In genomic region chr11:120816176-120816575, GRCh38 we compare ENCODE assay signal across 25 cellular contexts.
"Had no signal": no experiment of that assay in that cellular context is flagged by ENCODE, and none has a peak within 500 bp of the region (broad histone marks: within the 10 kb centered on the region; RNA-seq: fewer than 3 reads in every experiment).

No MANE protein-coding gene starts in this region.

- H3K9ac ChIP-seq: neural progenitor cell, parathyroid adenoma had no signal

- H3K36me3 ChIP-seq: neural progenitor cell, ovary, right lobe of liver, stomach, suprapubic skin, tibial artery, transverse colon, upper lobe of right lung, uterus had no signal

- DNase-seq: naive B cell; naive thymus-derived CD8-positive, alpha-beta T cell; occipital lobe; ovary; psoas muscle; right cardiac atrium; right lobe of liver; stimulated activated CD4-positive, alpha-beta T cell treated with anti-CD3 and anti-CD28 coated beads, Interleukin-15, amount 100 ng/mL, for 24 hours; stimulated activated CD4-positive, alpha-beta T cell treated with anti-CD3 and anti-CD28 coated beads, Interleukin-2, amount 100 ng/mL, for 24 hours; stimulated activated CD4-positive, alpha-beta T cell treated with anti-CD3 and anti-CD28 coated beads, Interleukin-2, amount 100 ng/mL, for 48 hours; stimulated activated CD4-positive, alpha-beta T cell treated with anti-CD3 and anti-CD28 coated beads, Interleukin-4, amount 100 ng/mL, for 24 hours; stimulated activated naive B cell treated with anti-CD40 and anti-IgM and Interleukin-4, amounts not matched to agents 10 μg/mL and 1 μg/mL and 100 μg/mL, for 72 hours; stimulated activated naive CD4-positive, alpha-beta T cell treated with Interleukin-2 at 50 U/mL for 16 hours; stomach; testis; tibial artery; transverse colon; upper lobe of right lung; uterus had no signal

- H3K27ac ChIP-seq: neural progenitor cell, ovary, parathyroid adenoma, psoas muscle, right lobe of liver, skin epidermis, stomach, suprapubic skin, testis, tibial artery, transverse colon, upper lobe of right lung, uterus had no signal

- ATAC-seq: naive thymus-derived CD8-positive, alpha-beta T cell; natural killer cell treated with Interleukin-12 subunit alpha and Interleukin-12 subunit beta and Interleukin-15 and Interleukin-18, amount 100 ng/mL, for 72 hours; psoas muscle; right lobe of liver; stimulated activated naive B cell treated with anti-CD40 and anti-IgM and Interleukin-4, amounts not matched to agents 10 μg/mL and 1 μg/mL and 100 μg/mL, for 72 hours; upper lobe of right lung had no signal

- H3K4me1 ChIP-seq: neural progenitor cell, parathyroid adenoma, psoas muscle, right lobe of liver, stomach, suprapubic skin, testis, upper lobe of right lung, uterus had no signal

- H3K27me3 ChIP-seq: neural progenitor cell, ovary, right lobe of liver, testis, upper lobe of right lung, uterus had no signal

- H3K4me3 ChIP-seq: neural progenitor cell, ovary, psoas muscle, right lobe of liver, skin epidermis, smooth muscle cell, stomach, suprapubic skin, testis, tibial artery, transverse colon, upper lobe of right lung, uterus had no signal

- H3K9me3 ChIP-seq: ovary, psoas muscle, right lobe of liver, stomach, suprapubic skin, testis, tibial artery, transverse colon, upper lobe of right lung, uterus had no signal
